8 cellular contexts compared by ENCODE assay signal in genomic region chr4:157220026-157220881, GRCh38. TPM values are rescaled to one million over a fixed set of nuclear protein-coding genes. Genes with fewer than 3 reads are reported as not detected.
DNase-seq lines count a peak whose midpoint lies in the region; ATAC-seq and TF ChIP-seq lines count a peak whose summit lies in the region.

TSS of gene GRIA2 (plus strand) at chr4:157220728. CDS start at chr4:157221043, 315 bp downstream.

- H3K4me3 ChIP-seq in choroid plexus epithelial cell (ENCODE audit: low read depth, low read length) = peak within 1 kb of the TSS; percentile 42

- no peak for TF ChIP-seq CTCF in choroid plexus epithelial cell (conservative IDR thresholded peaks at IDR 0.05; ENCODE audit: low read depth, low read length)

- ATAC-seq in left colon (peak; percentile 50), HG02763 (IDR thresholded peaks at IDR 0.05; ENCODE audit: unreplicated experiment) (no peak), GM21717 (IDR thresholded peaks at IDR 0.05; ENCODE audit: unreplicated experiment) (no peak)

- DNase-seq in AG08396 (ENCODE audit: low spot score) = peak; percentile 68
- DNase-seq in H4 (ENCODE audit: low spot score) = peak; percentile 38
- DNase-seq in NCI-H69 (lab: John Stamatoyannopoulos, UW) = peak; percentile 92
- DNase-seq in choroid plexus epithelial cell (ENCODE audit: low read depth) = peak; percentile 58
- peak in 1 of 2 donors; percentile 28 for DNase-seq in left colon
- peak in 48 of 49 donors; percentile 15 to 91 (median 77) for DNase-seq in substantia nigra (lab: John Stamatoyannopoulos, UW)

- peak within 1 kb of the TSS; percentile 93 for H3K27ac ChIP-seq in substantia nigra (ENCODE audit: low read depth, low read length, poor library complexity, severe bottlenecking)

- intact Hi-C loops in left colon (cut with DNase I, micrococcal nuclease) = loop anchor here in 1 of 2 donors (10.0 kb wide), 1 partner anchor 755 kb away; no protein-coding TSS in a partner anchor

RNA-seq across cellular contexts. Expression of gene GRIA2, which starts in this region (rescaled TPM):
- not detected in 2 replicates for total RNA-seq in H4 (2014; rRNA removed; shearing (Covaris generic))
- under 1 TPM; 0.08 to 0.12 TPM for total RNA-seq in left colon

Comparison
In these comparisons a context has a peak if more than half of its experiments do, and no peak if none do; other contexts are left out.
1. Peak in DNase-seq in H4; RNA of the gene not detected or under 1 TPM.
2. Peak in ATAC-seq in left colon; RNA of the gene not detected or under 1 TPM.